Comparison of ENCODE assay signal across 8 cellular contexts in the genomic region with DNA sequence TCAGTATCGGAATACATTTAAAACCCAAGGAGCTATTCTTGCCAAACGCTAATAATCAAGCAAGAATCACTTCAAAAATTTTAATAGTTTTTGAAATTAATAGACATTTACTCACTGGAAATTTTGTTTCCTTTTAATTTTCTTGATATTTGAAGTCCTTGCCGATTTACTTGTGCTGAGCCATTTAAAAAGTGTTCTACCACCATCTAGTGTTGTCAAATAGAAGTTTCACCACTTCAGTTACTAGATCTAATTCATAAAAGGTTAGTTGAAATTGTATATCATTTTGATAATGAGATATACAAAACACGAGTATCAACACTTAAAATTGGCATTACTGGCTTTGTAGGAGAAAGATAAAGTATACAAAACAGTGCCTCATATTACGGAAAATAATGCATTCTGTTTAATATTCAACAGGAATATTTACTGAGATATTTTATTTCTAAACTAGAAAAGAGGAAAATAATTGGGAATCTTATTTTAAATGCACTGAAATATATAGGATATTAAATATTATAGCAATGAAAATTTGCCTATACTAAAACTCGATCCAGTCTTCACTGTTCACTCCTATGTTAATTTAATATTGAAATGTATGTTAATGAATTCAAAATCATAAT.
DNase-seq lines count a peak whose midpoint lies in the region; ATAC-seq, FAIRE-seq and TF ChIP-seq lines count a peak whose summit lies in the region.

No MANE protein-coding gene starts in this region.

- peak; percentile 95 for FAIRE-seq in TTC549 (lab: Jason Lieb, UNC)

- peak; percentile 27 to 58 for DNase-seq in AML-193 (lab: John Stamatoyannopoulos, UW)
- peak; percentile 17 for DNase-seq in Jurkat, Clone E6-1 (ENCODE audit: low read depth, low spot score)
- DNase-seq in inferior parietal cortex (ENCODE audit: extremely low spot score): peak; percentile 33
- DNase-seq in nucleus accumbens (lab: John Stamatoyannopoulos, UW): no peak
- DNase-seq in lower leg skin (ENCODE audit: low spot score in 2 of 2): no peak
- no peak for DNase-seq in mesenteric fat pad (ENCODE audit: low spot score)

- intact Hi-C loops in lower leg skin (cut with DNase I; ENCODE audit: low total_unique reads): no loop called here

- H3K4me3 ChIP-seq in Jurkat, Clone E6-1 (ENCODE audit: low read length): no peak overlapping the region
- no peak overlapping the region for H3K4me3 ChIP-seq in lower leg skin (ENCODE audit: low read depth, poor library complexity, severe bottlenecking)

- TF ChIP-seq CTCF in lower leg skin (IDR thresholded peaks at IDR 0.05): no peak

- 36 to 42% methylated on average over 6 of the region's 6 CpGs for WGBS in lower leg skin, 2 donors

- ATAC-seq in GM18505 (IDR thresholded peaks at IDR 0.05; ENCODE audit: unreplicated experiment): no peak

- no peak for TF ChIP-seq POLR2A in GM18505 (IDR thresholded peaks at IDR 0.05; ENCODE audit: borderline replicate concordance, extremely low read depth, insufficient read depth, insufficient read length)
- no peak for TF ChIP-seq POLR2A in lower leg skin (IDR thresholded peaks at IDR 0.05)

Comparison
In these comparisons a context has a peak if more than half of its experiments do, and no peak if none do; other contexts are left out.
1. DNase-seq: peak in AML-193 (2 of 2), Jurkat, Clone E6-1 (single experiment) and inferior parietal cortex (single experiment); none in nucleus accumbens (0 of 56), lower leg skin (0 of 2) and mesenteric fat pad (single experiment).